26 cellular contexts compared by ENCODE assay signal in genomic region chr1:224660074-224660473, GRCh38. TPM values are rescaled to one million over a fixed set of nuclear protein-coding genes. Genes with fewer than 3 reads are reported as not detected.
"Had no signal": no experiment of that assay in that cellular context is flagged by ENCODE, and none has a peak within 500 bp of the region (broad histone marks: within the 10 kb centered on the region; RNA-seq: fewer than 3 reads in every experiment).

No MANE protein-coding gene starts in this region.

- H3K27ac ChIP-seq: neural progenitor cell, ovary, parathyroid adenoma, psoas muscle, right lobe of liver, sigmoid colon, stomach, thoracic aorta, thyroid gland, tibial nerve, upper lobe of right lung, vagina had no signal

- H3K27me3 ChIP-seq: neural progenitor cell, ovary, right lobe of liver, sigmoid colon, stomach, thyroid gland, tibial nerve, upper lobe of right lung, vagina had no signal

- DNase-seq: naive thymus-derived CD8-positive, alpha-beta T cell; nephron progenitor cell; occipital lobe; ovary; posterior cingulate gyrus; psoas muscle; right cardiac atrium; right lobe of liver; sigmoid colon; small intestine; stimulated activated CD4-positive, alpha-beta T cell treated with anti-CD3 and anti-CD28 coated beads, Interleukin-15, amount 100 ng/mL, for 24 hours; stimulated activated CD4-positive, alpha-beta T cell treated with anti-CD3 and anti-CD28 coated beads, Interleukin-2, amount 100 ng/mL, for 24 hours; stimulated activated CD4-positive, alpha-beta T cell treated with anti-CD3 and anti-CD28 coated beads, Interleukin-2, amount 100 ng/mL, for 48 hours; stimulated activated CD4-positive, alpha-beta T cell treated with anti-CD3 and anti-CD28 coated beads, Interleukin-4, amount 100 ng/mL, for 24 hours; stimulated activated naive B cell treated with anti-CD40 and anti-IgM and Interleukin-4, amounts not matched to agents 10 μg/mL and 1 μg/mL and 100 μg/mL, for 72 hours; stimulated activated naive CD4-positive, alpha-beta T cell treated with Interleukin-2 at 50 U/mL for 16 hours; stomach; thyroid gland; upper lobe of right lung had no signal

- ATAC-seq: naive thymus-derived CD8-positive, alpha-beta T cell; natural killer cell treated with Interleukin-12 subunit alpha and Interleukin-12 subunit beta and Interleukin-15 and Interleukin-18, amount 100 ng/mL, for 72 hours; psoas muscle; right cardiac atrium; right lobe of liver; stimulated activated effector memory CD8-positive, alpha-beta T cell treated with anti-CD3 and anti-CD28 coated beads, Interleukin-12 subunit alpha, Interleukin-12 subunit beta, amount 100 ng/mL, for 72 hours; stimulated activated naive B cell treated with anti-CD40 and anti-IgM and Interleukin-4, amounts not matched to agents 10 μg/mL and 1 μg/mL and 100 μg/mL, for 72 hours; upper lobe of right lung had no signal

- H3K9me3 ChIP-seq: ovary, psoas muscle, right lobe of liver, sigmoid colon, stomach, thoracic aorta, thyroid gland, tibial nerve, upper lobe of right lung, vagina had no signal

- H2AFZ ChIP-seq: neural progenitor cell, parathyroid adenoma had no signal

- H3K4me2 ChIP-seq: neural progenitor cell had no signal

- H3K4me1 ChIP-seq: neural progenitor cell, parathyroid adenoma, psoas muscle, right lobe of liver, sigmoid colon, stomach, thyroid gland, tibial nerve, upper lobe of right lung, vagina had no signal

- FAIRE-seq: small intestine had no signal

- H3K36me3 ChIP-seq: neural progenitor cell, ovary, right lobe of liver, sigmoid colon, stomach, thoracic aorta, thyroid gland, tibial nerve, upper lobe of right lung, vagina had no signal

- H3K4me3 ChIP-seq: neural progenitor cell, ovary, psoas muscle, right lobe of liver, sigmoid colon, stomach, thoracic aorta, thyroid gland, tibial nerve, upper lobe of right lung, vagina had no signal

- H3K79me2 ChIP-seq: parathyroid adenoma had no signal

- H3K9ac ChIP-seq: neural progenitor cell, parathyroid adenoma had no signal

RNA-seq across cellular contexts. Expression of gene CNIH3, which starts 44.0 kb away (rescaled TPM):
- total RNA-seq: vagina had no signal
